25 cellular contexts compared by ENCODE assay signal in genomic region chr12:116465407-116465806, GRCh38.
A peak's percentile ranks its signal among the peaks of the same experiment; 100 is the strongest.
DNase-seq lines count a peak whose midpoint lies in the region; ATAC-seq, FAIRE-seq and TF ChIP-seq lines count a peak whose summit lies in the region.
"Had no signal": no experiment of that assay in that cellular context is flagged by ENCODE, and none has a peak within 500 bp of the region (broad histone marks: within the 10 kb centered on the region; RNA-seq: fewer than 3 reads in every experiment).

No MANE protein-coding gene starts in this region.

- TF ChIP-seq CTCF in HepG2 (CRISPR knock-in tag; IDR thresholded peaks at IDR 0.05) (no peak), right lobe of liver (IDR thresholded peaks at IDR 0.05) (no peak), K562 (IDR thresholded peaks at IDR 0.05 in 2 of 3, conservative IDR thresholded peaks at IDR 0.05 in 1 of 3; ENCODE audit: insufficient read depth in 2 of 3, low read depth in 1 of 3, low read length in 3 of 3) (no peak), hepatocyte (IDR thresholded peaks at IDR 0.05; ENCODE audit: poor library complexity) (no peak)

- no peak overlapping the region for H3K9ac ChIP-seq in HepG2 (ENCODE audit: insufficient read depth, low read depth, low read length)
- H3K9ac ChIP-seq in K562 (ENCODE audit: insufficient read depth in 1 of 2, low read depth in 2 of 2, low read length in 2 of 2) = no peak overlapping the region
- H3K9ac ChIP-seq: BLaER1 treated with 17β-estradiol and CSF1 and Interleukin-3, amounts not matched to agents 10 nM and 100 nM had no signal

- no peaks in the 10 kb centered on the region for H3K9me1 ChIP-seq in K562 (ENCODE audit: control insufficient read depth, insufficient read depth, low read length)

- TF ChIP-seq EP300 in HepG2 (IDR thresholded peaks at IDR 0.05; ENCODE audit: low read depth in 2 of 2, low read length in 2 of 2) = no peak
- no peak for TF ChIP-seq EP300 in HepG2 (CRISPR knock-in tag; IDR thresholded peaks at IDR 0.05; ENCODE audit: borderline replicate concordance)
- TF ChIP-seq EP300 in K562 (IDR thresholded peaks at IDR 0.05; ENCODE audit: low read length) = no peak

- DNase-seq in HepG2 (ENCODE audit: low spot score) (no peak), right lobe of liver (no peak), K562 (ENCODE audit: extremely low read depth in 1 of 4, low spot score in 3 of 4) (no peak), hepatocyte (ENCODE audit: low spot score) (no peak)
- DNase-seq: AML-193; Caco-2; Calu3; CD4-positive, alpha-beta T cell; CD8-positive, alpha-beta T cell; DMS 273 treated with DMSO at 0.1 percent for 48 hours; DMS153; DMS79; DND-41; EL; GDM1 had no signal

- H2AFZ ChIP-seq in HepG2 (ENCODE audit: low read length) = no peak overlapping the region
- H2AFZ ChIP-seq in K562 (ENCODE audit: low read depth, low read length) = no peak overlapping the region
- no peak overlapping the region for H2AFZ ChIP-seq in hepatocyte

- H3K36me3 ChIP-seq in HepG2 (replicated peaks in 1 of 2; ENCODE audit: control insufficient read depth in 1 of 2, insufficient read depth in 2 of 2, low read length in 2 of 2) = no peaks in the 10 kb centered on the region
- H3K36me3 ChIP-seq in right lobe of liver = no peaks in the 10 kb centered on the region
- no peaks in the 10 kb centered on the region for H3K36me3 ChIP-seq in K562 (ENCODE audit: control insufficient read depth, insufficient read depth, low read length)
- H3K36me3 ChIP-seq in hepatocyte (replicated peaks; ENCODE audit: insufficient read depth, low read depth) = no peaks in the 10 kb centered on the region
- H3K36me3 ChIP-seq: BLaER1 treated with 17β-estradiol and CSF1 and Interleukin-3, amounts not matched to agents 10 nM and 100 nM had no signal

- TF ChIP-seq POLR2A in HepG2 (IDR thresholded peaks at IDR 0.05; ENCODE audit: insufficient read depth in 1 of 2, low read depth in 2 of 2, low read length in 2 of 2) (no peak), right lobe of liver (IDR thresholded peaks at IDR 0.05) (no peak), K562 (conservative IDR thresholded peaks at IDR 0.05) (no peak)

- H3K27me3 ChIP-seq in HepG2 (ENCODE audit: control insufficient read depth in 1 of 2, insufficient read depth in 2 of 2, low read length in 2 of 2) (peaks cover 0 to 1% of the 10 kb centered on the region in 2 experiments; a peak in 1 of 5 replicates), right lobe of liver (no peaks in the 10 kb centered on the region), K562 (ENCODE audit: control insufficient read depth in 2 of 2, insufficient read depth in 2 of 2, low read length in 2 of 2) (no peaks in the 10 kb centered on the region), hepatocyte (no peaks in the 10 kb centered on the region)
- H3K27me3 ChIP-seq: BLaER1 treated with 17β-estradiol and CSF1 and Interleukin-3, amounts not matched to agents 10 nM and 100 nM had no signal

- BruUV-seq in HepG2 (replicated peaks; lab: Mats Ljungman, UMichigan) = no TSS peak
- BruUV-seq in K562 (replicated peaks; lab: Mats Ljungman, UMichigan) = no TSS peak

- no peak for FAIRE-seq in HepG2 (lab: Jason Lieb, UNC)
- FAIRE-seq in K562 (lab: Jason Lieb, UNC) = no peak
- FAIRE-seq: A549, GM12878, GM12892, GM18507, GM19239 had no signal

- in situ Hi-C loops in HepG2 (cut with HindIII; ENCODE audit: extremely low pct_ligation_motif_present, low pct_unique_long_range_greater_than_20kb) (no loop called here), K562 (cut with MboI) (no loop called here)

- no peaks in the 10 kb centered on the region for H4K20me1 ChIP-seq in HepG2 (ENCODE audit: insufficient read depth, low read length)
- H4K20me1 ChIP-seq in K562 (replicated peaks; ENCODE audit: control insufficient read depth, insufficient read depth, low read length) = no peaks in the 10 kb centered on the region
- no peaks in the 10 kb centered on the region for H4K20me1 ChIP-seq in hepatocyte (ENCODE audit: insufficient read depth, poor library complexity, severe bottlenecking)
- H4K20me1 ChIP-seq: BLaER1 treated with 17β-estradiol and CSF1 and Interleukin-3, amounts not matched to agents 10 nM and 100 nM had no signal

- POLR2A ChIA-PET in HepG2 (lab: Yijun Ruan, JAX) (no interaction called here), K562 (lab: Yijun Ruan, JAX) (interaction anchor here (0.9 kb wide), 1 partner anchor 21 kb away, joined by 4 read pairs; no protein-coding TSS in a partner anchor)

- H3K4me3 ChIP-seq in HepG2 (replicated peaks in 1 of 3; ENCODE audit: insufficient read depth in 1 of 3, low read depth in 2 of 3, low read length in 3 of 3) (no peak overlapping the region), right lobe of liver (no peak overlapping the region), K562 (no peak overlapping the region), hepatocyte (no peak overlapping the region)
- H3K4me3 ChIP-seq: A549; BLaER1 treated with 17β-estradiol and CSF1 and Interleukin-3, amounts not matched to agents 10 nM and 100 nM; GM12878 had no signal

- CTCF ChIA-PET in HepG2 (lab: Yijun Ruan, JAX; ENCODE audit: low intra/inter-chr PET ratio, low total read pairs) = no interaction called here
- CTCF ChIA-PET in K562 (lab: Yijun Ruan, JAX; ENCODE audit: low intra/inter-chr PET ratio) = no interaction called here

- H3K27ac ChIP-seq in HepG2 (ENCODE audit: extremely low read length, insufficient read depth, low read length) (no peak overlapping the region), right lobe of liver (no peak overlapping the region), K562 (ENCODE audit: extremely low read depth, low read depth, low read length) (no peak overlapping the region), hepatocyte (peak overlapping the region; percentile 11)
- H3K27ac ChIP-seq: 22Rv1; BLaER1 treated with 17β-estradiol and CSF1 and Interleukin-3, amounts not matched to agents 10 nM and 100 nM; C4-2B had no signal

- no peaks in the 10 kb centered on the region for H3K9me3 ChIP-seq in HepG2 (ENCODE audit: low read length)
- no peaks in the 10 kb centered on the region for H3K9me3 ChIP-seq in right lobe of liver
- H3K9me3 ChIP-seq in K562 (replicated peaks; ENCODE audit: control insufficient read depth, insufficient read depth, low read depth, low read length) = no peaks in the 10 kb centered on the region
- H3K9me3 ChIP-seq in hepatocyte (ENCODE audit: low read depth) = no peaks in the 10 kb centered on the region
- H3K9me3 ChIP-seq: A549; BLaER1 treated with 17β-estradiol and CSF1 and Interleukin-3, amounts not matched to agents 10 nM and 100 nM; Caco-2 had no signal

- H3K4me2 ChIP-seq in HepG2 (ENCODE audit: low read depth, low read length) (no peak overlapping the region), K562 (ENCODE audit: insufficient read depth, low read length) (no peak overlapping the region), hepatocyte (no peak overlapping the region)
- H3K4me2 ChIP-seq: A549 had no signal

- no peak for ATAC-seq in HepG2
- no peak for ATAC-seq in right lobe of liver
- no peak for ATAC-seq in K562
- no peak for ATAC-seq in GM21825 (IDR thresholded peaks at IDR 0.05; ENCODE audit: unreplicated experiment)
- ATAC-seq in GM18519 (IDR thresholded peaks at IDR 0.05; ENCODE audit: low FRiP score, unreplicated experiment) = no peak
- ATAC-seq: CD8-positive, alpha-beta T cell; GM12878 had no signal

- H3K9me2 ChIP-seq in hepatocyte (replicated peaks; ENCODE audit: insufficient read depth) = no peaks in the 10 kb centered on the region

- H3K79me2 ChIP-seq in HepG2 (ENCODE audit: insufficient read depth, low read length) (no peaks in the 10 kb centered on the region), K562 (ENCODE audit: control insufficient read depth, insufficient read depth, low read length) (no peaks in the 10 kb centered on the region), hepatocyte (no peaks in the 10 kb centered on the region)

- WGBS in HepG2 (ENCODE audit: low lambda C conversion rate) = 50% methylated on average over 2 of the region's 3 CpGs
- 93% methylated on average over 2 of the region's 3 CpGs for WGBS in right lobe of liver (ENCODE audit: insufficient coverage, low coverage, low lambda C conversion rate, missing lambda C conversion rate)
- 18% methylated on average over 3 of the region's 3 CpGs for WGBS in K562 (ENCODE audit: insufficient coverage, low coverage, missing lambda C conversion rate)
- WGBS in hepatocyte (ENCODE audit: low lambda C conversion rate, missing lambda C conversion rate) = 87% methylated on average over 3 of the region's 3 CpGs

- TF ChIP-seq RAD21 in HepG2 (CRISPR knock-in tag; IDR thresholded peaks at IDR 0.05) (no peak), K562 (CRISPR knock-in tag; conservative IDR thresholded peaks at IDR 0.05 in 1 of 2, IDR thresholded peaks at IDR 0.05 in 1 of 2) (no peak)

- intact Hi-C loops in HepG2 (cut with micrococcal nuclease; ENCODE audit: unreplicated experiment) (no loop called here), right lobe of liver (cut with DNase I) (no loop called here), K562 (cut with micrococcal nuclease) (no loop called here)

- H3K4me1 ChIP-seq in HepG2 (ENCODE audit: insufficient read depth, low read length) = no peaks in the 10 kb centered on the region
- H3K4me1 ChIP-seq in right lobe of liver = no peaks in the 10 kb centered on the region
- no peaks in the 10 kb centered on the region; a peak in 2 of 5 replicates for H3K4me1 ChIP-seq in K562 (replicated peaks in 1 of 2; ENCODE audit: control insufficient read depth in 2 of 2, insufficient read depth in 2 of 2, low read length in 2 of 2)
- peaks cover under 1% of the 10 kb centered on the region for H3K4me1 ChIP-seq in hepatocyte (ENCODE audit: insufficient read depth)
- H3K4me1 ChIP-seq: A549, Caco-2 had no signal

TF ChIP-seq in HepG2, 621 proteins besides CTCF, POLR2A, EP300 and RAD21:
- no peak for TF ChIP-seq ZNF30 (CRISPR knock-in tag; IDR thresholded peaks at IDR 0.05)
- TF ChIP-seq ZNF629 (CRISPR knock-in tag; conservative IDR thresholded peaks at IDR 0.05) = peak; percentile 66

TF ChIP-seq in K562, 482 proteins besides CTCF, POLR2A, EP300 and RAD21 (continues in another document):
- TF ChIP-seq ZNF707 (CRISPR knock-in tag; conservative IDR thresholded peaks at IDR 0.05) = no peak

Comparison
In these comparisons a context has a peak if more than half of its experiments do, and no peak if none do; other contexts are left out.
1. Of the 241 proteins assayed by ChIP-seq in both HepG2 and K562: peak only in HepG2: none; only in K562: ADNP, CBX1, CHD4, ESRRA, HDAC2 and PHF20; in both: none; in neither: 234; mixed calls (peak in some experiments, not most) for 1.